Comparison of ENCODE assay signal across 16 cellular contexts in genomic region chr7:133502498-133502897, GRCh38.
DNase-seq lines count a peak whose midpoint lies in the region; ATAC-seq and TF ChIP-seq lines count a peak whose summit lies in the region.
"Had no signal": no experiment of that assay in that cellular context is flagged by ENCODE, and none has a peak within 500 bp of the region (broad histone marks: within the 10 kb centered on the region; RNA-seq: fewer than 3 reads in every experiment).

No MANE protein-coding gene starts in this region.

- H3K36me3 Mint-ChIP-seq in GM23338 (ENCODE audit: low read depth): no peaks in the 10 kb centered on the region

- H3K36me3 ChIP-seq in HEK293 (ENCODE audit: control insufficient read depth in 2 of 2, insufficient read depth in 1 of 2, low read length in 2 of 2) (no peaks in the 10 kb centered on the region), right atrium auricular region (no peaks in the 10 kb centered on the region), GM23338 (ENCODE audit: insufficient read depth) (no peaks in the 10 kb centered on the region), Peyer's patch (no peaks in the 10 kb centered on the region)
- H3K36me3 ChIP-seq: BLaER1 had no signal

- CTCF ChIA-PET in HEK293 (lab: Yijun Ruan, JAX): no interaction called here

- no peaks in the 10 kb centered on the region for H3K79me2 ChIP-seq in GM23338 (replicated peaks; ENCODE audit: insufficient read depth)

- no peak overlapping the region for H3K4me2 ChIP-seq in GM23338
- H3K4me2 ChIP-seq: BLaER1 had no signal

- no peaks in the 10 kb centered on the region for H3K9me3 Mint-ChIP-seq in GM23338

- no peaks in the 10 kb centered on the region for H3K27me3 ChIP-seq in right atrium auricular region
- H3K27me3 ChIP-seq in GM23338 (ENCODE audit: insufficient read depth): no peaks in the 10 kb centered on the region
- H3K27me3 ChIP-seq in Peyer's patch: no peaks in the 10 kb centered on the region
- H3K27me3 ChIP-seq: BLaER1 had no signal

- no peaks in the 10 kb centered on the region for H3F3A ChIP-seq in GM23338 (replicated peaks; ENCODE audit: low read depth)

- peak; percentile 24 for DNase-seq in NCI-H1436 treated with DMSO at 0.1 percent for 48 hours (lab: John Stamatoyannopoulos, UW)
- DNase-seq in NCI-H1436 (lab: John Stamatoyannopoulos, UW): no peak
- DNase-seq in amniotic epithelial cell (ENCODE audit: low read depth): peak; percentile 10
- peak; percentile 22 for DNase-seq in dedifferentiated amniotic fluid mesenchymal stem cell (ENCODE audit: extremely low spot score)
- DNase-seq in right atrium auricular region (ENCODE audit: low spot score): no peak
- no peak for DNase-seq in GM23338 (ENCODE audit: low spot score)
- no peak for DNase-seq in Peyer's patch
- DNase-seq: 8988T; AML-193; Caco-2; CD8-positive, alpha-beta memory T cell; DMS 273 treated with DMSO at 0.1 percent for 48 hours; EL; HCEC 1CT had no signal

- POLR2A ChIA-PET in HEK293 (lab: Yijun Ruan, JAX): no interaction called here

- H3K27ac Mint-ChIP-seq in GM23338: no peak overlapping the region
- H3K27ac Mint-ChIP-seq: CD8-positive, alpha-beta memory T cell had no signal

- H3K27ac ChIP-seq in HEK293 (ENCODE audit: extremely low read depth, low read depth, low read length): no peak overlapping the region
- no peak overlapping the region for H3K27ac ChIP-seq in right atrium auricular region
- no peak overlapping the region for H3K27ac ChIP-seq in GM23338 (ENCODE audit: low read depth)
- H3K27ac ChIP-seq in Peyer's patch: no peak overlapping the region
- H3K27ac ChIP-seq: BLaER1 had no signal

- no peaks in the 10 kb centered on the region for H3K27me3 Mint-ChIP-seq in GM23338 (ENCODE audit: insufficient read depth, low read depth, poor library complexity)
- H3K27me3 Mint-ChIP-seq: CD8-positive, alpha-beta memory T cell had no signal

- no peaks in the 10 kb centered on the region for H3K9me2 ChIP-seq in GM23338 (ENCODE audit: insufficient read depth)

- ATAC-seq in GM23338: no peak

- peaks cover 1% of the 10 kb centered on the region; the same call in 2 of the 3 replicates for H3K4me1 Mint-ChIP-seq in GM23338

- H4K20me1 ChIP-seq in GM23338 (replicated peaks; ENCODE audit: insufficient read depth): no peaks in the 10 kb centered on the region
- H4K20me1 ChIP-seq: BLaER1 had no signal

- no peak overlapping the region for H3K4me3 Mint-ChIP-seq in GM23338
- H3K4me3 Mint-ChIP-seq: CD8-positive, alpha-beta memory T cell had no signal

- H2AFZ ChIP-seq in GM23338: no peak overlapping the region

- TF ChIP-seq POLR2A in Peyer's patch (IDR thresholded peaks at IDR 0.05): no peak

- H3K4me1 ChIP-seq in HEK293 (ENCODE audit: control insufficient read depth, insufficient read depth, low read length) (peaks cover 12% of the 10 kb centered on the region), right atrium auricular region (no peaks in the 10 kb centered on the region), GM23338 (ENCODE audit: insufficient read depth) (no peaks in the 10 kb centered on the region), Peyer's patch (no peaks in the 10 kb centered on the region)
- H3K4me1 ChIP-seq: BLaER1, Caco-2 had no signal

- TF ChIP-seq CTCF in HEK293 (tag by site-specific recombination; IDR thresholded peaks at IDR 0.05) (no peak), right atrium auricular region (IDR thresholded peaks at IDR 0.05) (no peak), GM23338 (conservative IDR thresholded peaks at IDR 0.05; ENCODE audit: low read depth in 2 of 2) (no peak), Peyer's patch (IDR thresholded peaks at IDR 0.05) (no peak)

- H3K9me3 ChIP-seq in HEK293 (ENCODE audit: control insufficient read depth, insufficient read depth, low read depth, low read length) (no peaks in the 10 kb centered on the region), right atrium auricular region (no peaks in the 10 kb centered on the region), Peyer's patch (no peaks in the 10 kb centered on the region)
- H3K9me3 ChIP-seq: BLaER1, Caco-2 had no signal

- H3K4me3 ChIP-seq in HEK293 (ENCODE audit: low read depth, low read length) (no peak overlapping the region), right atrium auricular region (no peak overlapping the region), GM23338 (no peak overlapping the region), Peyer's patch (no peak overlapping the region)
- H3K4me3 ChIP-seq: BLaER1 had no signal

TF ChIP-seq in HEK293, 187 proteins besides CTCF, POLR2A, EP300 and RAD21 (continues in another document):
- no peak for TF ChIP-seq ZNF174 (tag by site-specific recombination; IDR thresholded peaks at IDR 0.05)
- peak; percentile 46; the same call in 1 of the 2 replicates for TF ChIP-seq ZNF596 (tag by site-specific recombination; IDR thresholded peaks at IDR 0.05)
- TF ChIP-seq ZNF391 (tag by site-specific recombination; IDR thresholded peaks at IDR 0.05; ENCODE audit: borderline replicate concordance, low read depth): peak; percentile 39; the same call in 1 of the 2 replicates
- TF ChIP-seq HIC1 (tag by site-specific recombination; IDR thresholded peaks at IDR 0.05): peak; percentile 78
- TF ChIP-seq OVOL3 (tag by site-specific recombination; IDR thresholded peaks at IDR 0.05): peak; percentile 40; the same call in 1 of the 2 replicates
- no peak for TF ChIP-seq ZNF677 (tag by site-specific recombination; IDR thresholded peaks at IDR 0.05)
- TF ChIP-seq SETDB1 (IDR thresholded peaks at IDR 0.05; ENCODE audit: insufficient read length, low read length): no peak
- TF ChIP-seq ZNF561 (tag by site-specific recombination; IDR thresholded peaks at IDR 0.05; ENCODE audit: borderline replicate concordance): 0 out of 2 replicates have a peak, but pooled peaks have one; percentile 34

TF ChIP-seq in GM23338, 12 proteins besides CTCF, POLR2A, EP300 and RAD21 (continues in another document):
- TF ChIP-seq NANOG (IDR thresholded peaks at IDR 0.05; ENCODE audit: borderline replicate concordance) (no peak), ZNF331 (CRISPR knock-in tag; IDR thresholded peaks at IDR 0.05; ENCODE audit: low read depth) (no peak), ETS1 (IDR thresholded peaks at IDR 0.05) (no peak), JUNB (IDR thresholded peaks at IDR 0.05; ENCODE audit: unreplicated experiment) (no peak), EZH2 (IDR thresholded peaks at IDR 0.05; ENCODE audit: low read depth, unreplicated experiment) (no peak), REST (IDR thresholded peaks at IDR 0.05; ENCODE audit: unreplicated experiment) (no peak), STAT1 (IDR thresholded peaks at IDR 0.05; ENCODE audit: unreplicated experiment) (no peak), POLR2AphosphoS5 (IDR thresholded peaks at IDR 0.05; ENCODE audit: low read depth) (no peak)

Comparison
In these comparisons a context has a peak if more than half of its experiments do, and no peak if none do; other contexts are left out.
1. DNase-seq: peak in NCI-H1436 treated with DMSO at 0.1 percent for 48 hours (single experiment), amniotic epithelial cell (single experiment) and dedifferentiated amniotic fluid mesenchymal stem cell (single experiment); none in NCI-H1436 (single experiment), right atrium auricular region (single experiment), GM23338 (single experiment) and Peyer's patch (0 of 3).